ENCODE assay signal across 13 cellular contexts in the genomic region with DNA sequence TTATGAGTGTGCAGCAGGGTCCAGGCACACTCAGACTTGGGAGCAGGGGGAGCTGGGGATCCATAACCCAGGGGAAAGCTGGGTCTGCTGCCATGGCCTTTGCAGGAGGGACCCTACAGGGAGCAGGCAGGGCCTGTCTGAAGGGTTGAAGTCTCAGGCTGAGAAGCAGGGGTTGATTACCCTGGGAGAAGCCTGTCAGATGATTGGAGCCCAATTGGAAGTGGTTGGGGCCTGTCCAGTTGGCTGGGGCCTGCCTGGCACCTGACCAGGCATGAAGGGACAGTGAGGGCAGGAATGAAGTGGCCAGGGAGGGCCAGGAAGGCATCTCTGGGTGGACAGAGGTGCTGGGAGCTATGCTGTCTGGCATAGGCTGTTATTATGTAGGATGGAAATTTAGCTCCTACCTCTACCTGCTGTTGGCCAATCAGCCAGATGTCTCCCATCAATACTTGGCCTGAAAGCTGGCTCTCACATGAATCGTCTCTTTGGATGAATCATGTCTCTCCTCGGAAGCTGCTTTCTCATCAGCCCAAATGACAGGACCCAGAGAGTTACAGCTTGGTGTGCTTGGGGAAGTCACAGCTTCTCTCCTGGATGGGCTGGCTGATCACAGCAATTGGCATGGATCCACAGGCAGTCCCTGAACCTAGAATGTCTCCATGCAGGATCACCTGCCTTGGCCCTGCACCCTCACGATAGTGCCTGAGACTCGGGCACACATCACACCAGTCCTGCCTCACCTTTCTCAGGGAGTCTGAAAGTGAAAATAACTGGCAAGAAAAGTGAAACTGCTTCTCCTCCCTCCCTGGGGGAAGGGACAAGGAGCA. TPM values are rescaled to one million over a fixed set of nuclear protein-coding genes. Genes with fewer than 3 reads are reported as not detected.
DNase-seq lines count a peak whose midpoint lies in the region; ATAC-seq, FAIRE-seq and TF ChIP-seq lines count a peak whose summit lies in the region.
"Had no signal": no experiment of that assay in that cellular context is flagged by ENCODE, and none has a peak within 500 bp of the region (broad histone marks: within the 10 kb centered on the region; RNA-seq: fewer than 3 reads in every experiment).

No MANE protein-coding gene starts in this region.

- no peak overlapping the region for H3K27ac ChIP-seq in breast epithelium
- H3K27ac ChIP-seq in upper lobe of right lung, result no peak overlapping the region
- H3K27ac ChIP-seq in brain microvascular endothelial cell, result no peak overlapping the region
- H3K27ac ChIP-seq: neutrophil had no signal

- H3K9me3 ChIP-seq in breast epithelium (no peaks in the 10 kb centered on the region), upper lobe of right lung (no peaks in the 10 kb centered on the region)
- H3K9me3 ChIP-seq: neutrophil, SJSA1, tibial nerve had no signal

- H3K9me3 Mint-ChIP-seq in MCF 10A (ENCODE audit: unreplicated experiment), result no peaks in the 10 kb centered on the region

- H3K36me3 Mint-ChIP-seq in MCF 10A (ENCODE audit: insufficient read depth, unreplicated experiment), result no peaks in the 10 kb centered on the region

- H3K36me3 ChIP-seq in breast epithelium (no peaks in the 10 kb centered on the region), bronchial epithelial cell (ENCODE audit: control insufficient read depth, insufficient read depth, low read length) (no peaks in the 10 kb centered on the region), upper lobe of right lung (no peaks in the 10 kb centered on the region), brain microvascular endothelial cell (replicated peaks) (no peaks in the 10 kb centered on the region)
- H3K36me3 ChIP-seq: neutrophil, SJSA1, tibial nerve had no signal

- DNase-seq in MCF 10A (ENCODE audit: unreplicated experiment) (peak; percentile 39), breast epithelium (ENCODE audit: low spot score in 2 of 2) (no peak), bronchial epithelial cell (ENCODE audit: low read depth) (peak; percentile 36), left lobe of liver (ENCODE audit: low spot score) (peak; percentile 38), upper lobe of right lung (peak; percentile 49), brain microvascular endothelial cell (no peak), NCI-H2171 (lab: John Stamatoyannopoulos, UW) (no peak)
- DNase-seq: NCI-H187 treated with DMSO at 0.1 percent for 48 hours had no signal

- in situ Hi-C loops in brain microvascular endothelial cell (cut with HindIII; ENCODE audit: low pct_ligation_motif_present, low sequenced_read_pairs), result no loop called here

- no peak for FAIRE-seq in bronchial epithelial cell (lab: Jason Lieb, UNC)

- TF ChIP-seq CTCF in MCF 10A (IDR thresholded peaks at IDR 0.05; ENCODE audit: unreplicated experiment) (no peak), breast epithelium (IDR thresholded peaks at IDR 0.05) (no peak), bronchial epithelial cell (IDR thresholded peaks at IDR 0.05; ENCODE audit: insufficient read depth, low read length, severe bottlenecking) (no peak), upper lobe of right lung (IDR thresholded peaks at IDR 0.05) (no peak), brain microvascular endothelial cell (IDR thresholded peaks at IDR 0.05; ENCODE audit: low read depth, low read length, missing control alignments) (no peak)

- POLR2A ChIA-PET in MCF 10A (lab: Yijun Ruan, JAX), result interaction anchor here (0.7 kb wide), 1 partner anchor 24 kb away, joined by 3 read pairs; no protein-coding TSS in a partner anchor

- no peak for TF ChIP-seq POLR2A in breast epithelium (IDR thresholded peaks at IDR 0.05)

- no TSS peak for BruUV-seq in MCF 10A (replicated peaks; lab: Mats Ljungman, UMichigan)

- H3K4me1 ChIP-seq in breast epithelium, result no peaks in the 10 kb centered on the region
- H3K4me1 ChIP-seq in upper lobe of right lung, result peaks cover 18% of the 10 kb centered on the region

- no peak overlapping the region for H3K4me3 Mint-ChIP-seq in MCF 10A (ENCODE audit: unreplicated experiment)

- intact Hi-C loops in MCF 10A (cut with micrococcal nuclease) (no loop called here), breast epithelium (cut with DNase I; ENCODE audit: low total_unique reads) (no loop called here), upper lobe of right lung (cut with DNase I) (no loop called here)

- H3K27me3 Mint-ChIP-seq in MCF 10A (ENCODE audit: insufficient read depth, unreplicated experiment), result no peaks in the 10 kb centered on the region

- ATAC-seq in left lobe of liver, result no peak
- no peak for ATAC-seq in upper lobe of right lung
- no peak for ATAC-seq in HG03457 (IDR thresholded peaks at IDR 0.05; ENCODE audit: unreplicated experiment)

- H3K4me3 ChIP-seq in breast epithelium, result no peak overlapping the region
- H3K4me3 ChIP-seq in bronchial epithelial cell (ENCODE audit: low read depth, low read length), result no peak overlapping the region
- H3K4me3 ChIP-seq in upper lobe of right lung, result no peak overlapping the region
- no peak overlapping the region for H3K4me3 ChIP-seq in brain microvascular endothelial cell (ENCODE audit: low read depth, low read length)
- H3K4me3 ChIP-seq: lung, SJSA1, tibial nerve had no signal

- peaks cover 13% of the 10 kb centered on the region for H3K4me1 Mint-ChIP-seq in MCF 10A (ENCODE audit: insufficient read depth, unreplicated experiment)

- H3K27me3 ChIP-seq in breast epithelium, result no peaks in the 10 kb centered on the region
- H3K27me3 ChIP-seq in bronchial epithelial cell (ENCODE audit: control insufficient read depth, insufficient read depth, low read length), result peaks cover 20% of the 10 kb centered on the region
- no peaks in the 10 kb centered on the region for H3K27me3 ChIP-seq in upper lobe of right lung
- H3K27me3 ChIP-seq in brain microvascular endothelial cell (replicated peaks), result peaks cover 1% of the 10 kb centered on the region
- H3K27me3 ChIP-seq: neutrophil, SJSA1, tibial nerve had no signal

- peak overlapping the region; percentile 43 for H3K27ac Mint-ChIP-seq in MCF 10A (ENCODE audit: low read depth, unreplicated experiment)

- CTCF ChIA-PET in MCF 10A (lab: Yijun Ruan, JAX), result interaction anchor here (0.6 to 5.8 kb wide), 6 partner anchors 10 to 239 kb away, joined by 3 to 57 read pairs (median 4); no protein-coding TSS in a partner anchor

RNA-seq across cellular contexts. Expression of gene SLCO2A1, which starts 27.5 kb away (rescaled TPM):
- 0.59 and 1.0 TPM in 2 replicates for total RNA-seq in MCF 10A (2022)
- total RNA-seq in breast epithelium, result 10 to 100 TPM in 1 of 3 donors, 1 to 10 TPM in 2; 4.2 to 11.1 (median 7.5) TPM
- not detected in 2 replicates for total RNA-seq in bronchial epithelial cell
- total RNA-seq in left lobe of liver, result 7.4 TPM
- total RNA-seq in upper lobe of right lung, result 234 TPM

Comparison
In these comparisons a context has a peak if more than half of its experiments do, and no peak if none do; other contexts are left out.
1. DNase-seq: peak in MCF 10A (single experiment), bronchial epithelial cell (single experiment), left lobe of liver (single experiment) and upper lobe of right lung (single experiment); none in breast epithelium (0 of 2), brain microvascular endothelial cell (single experiment) and NCI-H2171 (single experiment).
2. RNA of gene SLCO2A1, which starts 27.5 kb away (total RNA-seq): 234 TPM in upper lobe of right lung (single experiment); 4.2 to 11.1 TPM in breast epithelium, 7.4 TPM in left lobe of liver (single experiment), 0.59 to 1.0 TPM in MCF 10A and not detected in bronchial epithelial cell; every median in the first group is over 10 times any median in the second.